9 cellular contexts compared by ENCODE assay signal in genomic region chr6:32046450-32047083, GRCh38. TPM values are rescaled to one million over a fixed set of nuclear protein-coding genes. Genes with fewer than 3 reads are reported as not detected.
DNase-seq lines count a peak whose midpoint lies in the region; ATAC-seq and TF ChIP-seq lines count a peak whose summit lies in the region.
"Had no signal": no experiment of that assay in that cellular context is flagged by ENCODE, and none has a peak within 500 bp of the region (broad histone marks: within the 10 kb centered on the region; RNA-seq: fewer than 3 reads in every experiment).

No MANE protein-coding gene starts in this region.

- H3K4me1 ChIP-seq in HEK293 (ENCODE audit: control insufficient read depth, insufficient read depth, low read length) (no peaks in the 10 kb centered on the region), left ventricle myocardium inferior (peaks cover 29% of the 10 kb centered on the region), stomach smooth muscle (ENCODE audit: control insufficient read depth, insufficient read depth, low read length) (peaks cover 27% of the 10 kb centered on the region)

- no peaks in the 10 kb centered on the region for H3K27me3 ChIP-seq in WERI-Rb-1 (ENCODE audit: insufficient read depth, low read depth, severe bottlenecking)
- no peaks in the 10 kb centered on the region for H3K27me3 ChIP-seq in left ventricle myocardium inferior (ENCODE audit: low read depth)
- no peaks in the 10 kb centered on the region for H3K27me3 ChIP-seq in stomach smooth muscle (ENCODE audit: control insufficient read depth in 1 of 2, insufficient read depth in 2 of 2, low read length in 2 of 2)

- H3K36me3 ChIP-seq in HEK293 (ENCODE audit: control insufficient read depth in 2 of 2, insufficient read depth in 1 of 2, low read length in 2 of 2) = no peaks in the 10 kb centered on the region
- H3K36me3 ChIP-seq in WERI-Rb-1 = no peaks in the 10 kb centered on the region
- peaks cover 9% of the 10 kb centered on the region for H3K36me3 ChIP-seq in left ventricle myocardium inferior
- peaks cover 2 to 4% of the 10 kb centered on the region in 2 donors for H3K36me3 ChIP-seq in stomach smooth muscle (ENCODE audit: control insufficient read depth in 2 of 2, insufficient read depth in 2 of 2, low read length in 2 of 2)

- POLR2A ChIA-PET in HEK293 (lab: Yijun Ruan, JAX) = no interaction called here

- H3K4me3 ChIP-seq in HEK293 (ENCODE audit: low read depth, low read length) = no peak overlapping the region
- H3K4me3 ChIP-seq in WERI-Rb-1 (ENCODE audit: low read depth, low read length) = no peak overlapping the region
- H3K4me3 ChIP-seq in left ventricle myocardium inferior = no peak overlapping the region
- no peak overlapping the region for H3K4me3 ChIP-seq in stomach smooth muscle (ENCODE audit: low read length in 2 of 2)

- intact Hi-C loops in left ventricle myocardium inferior (cut with micrococcal nuclease) = no loop called here

- CTCF ChIA-PET in HEK293 (lab: Yijun Ruan, JAX) = interaction anchor here (0.5 to 3.1 kb wide), 12 partner anchors 11 to 272 kb away, joined by 3 to 32 read pairs (median 4); no protein-coding TSS in a partner anchor

- TF ChIP-seq CTCF in HEK293 (tag by site-specific recombination; IDR thresholded peaks at IDR 0.05) (0 out of 2 replicates have a peak, but pooled peaks have one; percentile 10), WERI-Rb-1 (IDR thresholded peaks at IDR 0.05; ENCODE audit: low read depth, low read length) (peak; percentile 26; the same call in 1 of the 2 replicates), left ventricle myocardium inferior (IDR thresholded peaks at IDR 0.05; ENCODE audit: borderline replicate concordance) (no peak)

- H3K27ac ChIP-seq in HEK293 (ENCODE audit: extremely low read depth, low read depth, low read length) (no peak overlapping the region), WERI-Rb-1 (no peak overlapping the region), left ventricle myocardium inferior (replicated peaks) (peak overlapping the region; percentile 82), stomach smooth muscle (ENCODE audit: low read length) (peak overlapping the region; percentile 24)

- ATAC-seq in GM21619 (IDR thresholded peaks at IDR 0.05; ENCODE audit: unreplicated experiment) (no peak), HG03039 (IDR thresholded peaks at IDR 0.05; ENCODE audit: unreplicated experiment) (no peak)

- DNase-seq in WERI-Rb-1 = peak; percentile 56
- DNase-seq in left ventricle myocardium inferior = peak; percentile 40
- DNase-seq in NK-92 (lab: John Stamatoyannopoulos, UW; ENCODE audit: unreplicated experiment) = no peak
- no peak for DNase-seq in NCI-H446 treated with DMSO at 0.1 percent for 48 hours (lab: John Stamatoyannopoulos, UW)
- DNase-seq: stimulated activated CD4-positive, alpha-beta T cell treated with anti-CD3 and anti-CD28 coated beads, Interleukin-12 subunit alpha, Interleukin-12 subunit beta, amount 100 ng/mL, for 4 hours had no signal

- no peak overlapping the region for H3K9ac ChIP-seq in stomach smooth muscle (ENCODE audit: low read length in 2 of 2)

- H3K9me3 ChIP-seq in HEK293 (ENCODE audit: control insufficient read depth, insufficient read depth, low read depth, low read length) = no peaks in the 10 kb centered on the region
- H3K9me3 ChIP-seq in WERI-Rb-1 (ENCODE audit: severe bottlenecking) = no peaks in the 10 kb centered on the region
- no peaks in the 10 kb centered on the region for H3K9me3 ChIP-seq in left ventricle myocardium inferior (replicated peaks)
- no peaks in the 10 kb centered on the region for H3K9me3 ChIP-seq in stomach smooth muscle (ENCODE audit: control insufficient read depth in 2 of 2, low read length in 2 of 2)

TF ChIP-seq in HEK293, 187 proteins besides CTCF, POLR2A, EP300 and RAD21:
- TF ChIP-seq SP7 (tag by site-specific recombination; IDR thresholded peaks at IDR 0.05) = 0 out of 2 replicates have a peak, but pooled peaks have one; percentile 19
- no peak for TF ChIP-seq KLF7 (tag by site-specific recombination; IDR thresholded peaks at IDR 0.05; ENCODE audit: borderline replicate concordance)
- no peak for TF ChIP-seq ZNF19 (tag by site-specific recombination; IDR thresholded peaks at IDR 0.05; ENCODE audit: low read depth)
- 0 out of 2 replicates have a peak, but pooled peaks have one; percentile 12 for TF ChIP-seq KLF9 (tag by site-specific recombination; IDR thresholded peaks at IDR 0.05; ENCODE audit: low read depth)
- TF ChIP-seq FEZF1 (tag by site-specific recombination; IDR thresholded peaks at IDR 0.05) = no peak
- no peak for TF ChIP-seq SP3 (tag by site-specific recombination; IDR thresholded peaks at IDR 0.05)
- peak; percentile 64 for TF ChIP-seq KLF1 (tag by site-specific recombination; IDR thresholded peaks at IDR 0.05)
- TF ChIP-seq ZBTB48 (tag by site-specific recombination; IDR thresholded peaks at IDR 0.05) = peak; percentile 55; the same call in 1 of the 2 replicates
- TF ChIP-seq GLIS2 (tag by site-specific recombination; IDR thresholded peaks at IDR 0.05) = peak; percentile 64; the same call in 1 of the 2 replicates
- no peak for TF ChIP-seq ZBTB17 (tag by site-specific recombination; IDR thresholded peaks at IDR 0.05)
- no peak for TF ChIP-seq ZNF157 (tag by site-specific recombination; IDR thresholded peaks at IDR 0.05)
- peak; percentile 92 for TF ChIP-seq GLIS1 (tag by site-specific recombination; IDR thresholded peaks at IDR 0.05)
- TF ChIP-seq ZNF530 (tag by site-specific recombination; IDR thresholded peaks at IDR 0.05; ENCODE audit: low read depth) = no peak
- TF ChIP-seq ZBTB49 (tag by site-specific recombination; IDR thresholded peaks at IDR 0.05; ENCODE audit: low read depth) = no peak
- TF ChIP-seq ZNF362 (tag by site-specific recombination; IDR thresholded peaks at IDR 0.05) = no peak
- TF ChIP-seq ZNF501 (tag by site-specific recombination; IDR thresholded peaks at IDR 0.05) = no peak
- peak; percentile 36 for TF ChIP-seq ZIC2 (tag by site-specific recombination; IDR thresholded peaks at IDR 0.05)
- no peak for TF ChIP-seq ZNF548 (tag by site-specific recombination; IDR thresholded peaks at IDR 0.05)
- no peak for TF ChIP-seq ZNF791 (tag by site-specific recombination; IDR thresholded peaks at IDR 0.05)
- no peak for TF ChIP-seq ZNF571 (tag by site-specific recombination; IDR thresholded peaks at IDR 0.05)
- no peak for TF ChIP-seq ZFP37 (tag by site-specific recombination; IDR thresholded peaks at IDR 0.05)
- TF ChIP-seq ZNF24 (tag by site-specific recombination; IDR thresholded peaks at IDR 0.05) = no peak
TF ChIP-seq in HEK293: peak in this region for 7.

RNA-seq across cellular contexts. Expression of gene CYP21A2, which starts 8.4 kb away (rescaled TPM):
- 0.41 TPM for total RNA-seq in left ventricle myocardium inferior

RNA-seq across cellular contexts. Expression of gene C4B, which starts 32.0 kb away (rescaled TPM):
- 72.9 TPM for total RNA-seq in left ventricle myocardium inferior

Comparison
In these comparisons a context has a peak if more than half of its experiments do, and no peak if none do; other contexts are left out.
1. H3K27ac ChIP-seq: peak in left ventricle myocardium inferior (single experiment) and stomach smooth muscle (single experiment); none in HEK293 (single experiment) and WERI-Rb-1 (single experiment).
2. DNase-seq: peak in WERI-Rb-1 (single experiment) and left ventricle myocardium inferior (single experiment); none in NK-92 (single experiment) and NCI-H446 treated with DMSO at 0.1 percent for 48 hours (single experiment).